ENCODE assay signal across 8 cellular contexts in the genomic region with DNA sequence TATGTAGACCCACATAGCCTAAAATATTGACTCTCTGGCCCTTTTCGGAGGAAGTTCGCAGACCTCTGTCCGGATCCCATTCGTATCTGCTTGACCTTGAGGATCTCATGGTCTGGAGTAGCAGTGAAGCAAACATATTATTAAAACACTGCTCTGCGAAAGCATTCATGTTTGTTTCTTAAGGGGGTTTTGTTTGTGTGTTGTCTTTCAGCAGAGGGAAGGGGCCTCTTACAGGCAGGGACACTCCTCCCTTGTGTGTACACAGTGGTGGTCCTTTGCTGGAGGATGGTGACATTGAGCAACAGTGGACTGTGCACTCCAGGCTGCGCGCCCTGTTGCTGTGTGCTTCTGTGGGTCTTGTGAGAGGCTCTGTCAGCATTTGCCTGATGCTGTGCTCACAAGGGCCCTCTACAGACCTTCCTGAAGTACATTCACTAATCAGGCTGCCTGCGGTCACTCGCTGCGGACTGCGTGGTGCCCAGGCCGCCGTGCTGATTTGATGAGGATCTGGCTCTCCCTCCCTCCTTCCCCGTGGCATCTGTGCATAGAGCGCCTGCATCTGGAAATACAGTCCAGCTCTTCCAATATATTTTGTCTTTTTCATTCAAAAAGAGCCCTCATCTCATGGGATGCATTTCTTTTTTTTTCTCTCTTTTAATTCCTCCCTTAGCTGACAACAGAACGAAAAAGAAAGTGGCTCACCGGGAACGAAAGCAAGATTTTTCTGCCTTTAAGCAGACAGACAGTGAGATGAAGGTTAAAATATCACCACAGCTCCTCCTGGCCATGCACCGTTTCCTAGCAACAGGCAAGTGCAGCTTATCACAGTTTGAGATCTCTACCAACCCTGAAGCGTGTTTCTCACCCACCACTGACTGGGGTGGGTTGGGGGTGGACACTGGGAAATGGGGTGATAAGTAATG.
DNase-seq lines count a peak whose midpoint lies in the region; ATAC-seq and TF ChIP-seq lines count a peak whose summit lies in the region.

No MANE protein-coding gene starts in this region.

- peak; percentile 41 for DNase-seq in A673 (ENCODE audit: low spot score)
- peak; percentile 15 for DNase-seq in T follicular helper cell (ENCODE audit: low read depth)
- DNase-seq in astrocyte of the hippocampus (ENCODE audit: low read depth, low spot score): peak; percentile 81
- peak; percentile 32 to 60 for DNase-seq in hippocampal formation (lab: John Stamatoyannopoulos, UW)
- peak; percentile 81 for DNase-seq in sciatic nerve (ENCODE audit: low spot score)
- no peak for DNase-seq in NCI-H2029 (lab: John Stamatoyannopoulos, UW)

- H3K4me1 ChIP-seq in A673 (ENCODE audit: insufficient read depth, low read length, poor library complexity, severe bottlenecking): no peaks in the 10 kb centered on the region

- peak; percentile 65 for ATAC-seq in HG03280 (IDR thresholded peaks at IDR 0.05; ENCODE audit: unreplicated experiment)
- ATAC-seq in sciatic nerve: peak; percentile 98

- BruUV-seq in A673 (replicated peaks; lab: Mats Ljungman, UMichigan): no TSS peak

- peak; percentile 29 for TF ChIP-seq POLR2A in GM18951 (IDR thresholded peaks at IDR 0.05; ENCODE audit: extremely low read depth, insufficient read depth, insufficient read length)

- TF ChIP-seq CTCF in A673 (conservative IDR thresholded peaks at IDR 0.05; ENCODE audit: low read depth, low read length): peak; percentile 46

- no peak overlapping the region for H3K27ac ChIP-seq in A673 (ENCODE audit: low read depth, low read length, poor library complexity, severe bottlenecking)

- H3K9me3 ChIP-seq in A673 (ENCODE audit: low read depth, low read length, poor library complexity, severe bottlenecking): no peaks in the 10 kb centered on the region

- in situ Hi-C loops in GM18951 (cut with MboI; ENCODE audit: low sequenced_read_pairs, unreplicated experiment): no loop called here

- no peaks in the 10 kb centered on the region for H3K36me3 ChIP-seq in A673 (ENCODE audit: insufficient read depth, low read length, poor library complexity, severe bottlenecking)

- CTCF ChIA-PET in A673 (lab: Charles Lee): interaction anchor here (0.5 kb wide), 1 partner anchor 135 kb away, joined by 4 read pairs; no protein-coding TSS in a partner anchor

- POLR2A ChIA-PET in A673 (lab: Charles Lee; ENCODE audit: low non-redundant PET): interaction anchor here (0.7 kb wide), 1 partner anchor 10 kb away, joined by 3 read pairs; no protein-coding TSS in a partner anchor

- no peak overlapping the region for H3K4me3 ChIP-seq in A673 (ENCODE audit: low read depth, low read length, poor library complexity, severe bottlenecking)

- H3K27me3 ChIP-seq in A673 (replicated peaks; ENCODE audit: insufficient read depth, low read depth, low read length, poor library complexity): no peaks in the 10 kb centered on the region

- intact Hi-C loops in A673 (cut with micrococcal nuclease; ENCODE audit: unreplicated experiment) (no loop called here), sciatic nerve (cut with DNase I) (no loop called here)
